Comparison of ENCODE assay signal across 14 cellular contexts in genomic region chr2:64128943-64129391, GRCh38. TPM values are rescaled to one million over a fixed set of nuclear protein-coding genes. Genes with fewer than 3 reads are reported as not detected.
DNase-seq lines count a peak whose midpoint lies in the region; ATAC-seq, FAIRE-seq and TF ChIP-seq lines count a peak whose summit lies in the region.
"Had no signal": no experiment of that assay in that cellular context is flagged by ENCODE, and none has a peak within 500 bp of the region (broad histone marks: within the 10 kb centered on the region; RNA-seq: fewer than 3 reads in every experiment).

No MANE protein-coding gene starts in this region.

- CTCF ChIA-PET in activated CD4-positive, alpha-beta memory T cell treated with anti-CD3 and anti-CD28 coated beads for 36 hours (lab: Charles Lee): interaction anchor here (1.2 kb wide), 1 partner anchor 202 kb away, joined by 3 read pairs; no protein-coding TSS in a partner anchor
- CTCF ChIA-PET in activated CD4-positive, alpha-beta memory T cell treated with anti-CD3 and anti-CD28 coated beads, Interleukin-2, amount 10 ng/mL, durations not matched to agents 7 days and 5 days (lab: Charles Lee): no interaction called here
- CTCF ChIA-PET in naive thymus-derived CD4-positive, alpha-beta T cell (lab: Charles Lee): interaction anchor here (1.0 kb wide), 1 partner anchor 79 kb away, joined by 4 read pairs; no protein-coding TSS in a partner anchor

- H3K9me3 Mint-ChIP-seq in activated CD4-positive, alpha-beta memory T cell treated with anti-CD3 and anti-CD28 coated beads for 36 hours: no peaks in the 10 kb centered on the region
- H3K9me3 Mint-ChIP-seq in activated CD4-positive, alpha-beta memory T cell treated with anti-CD3 and anti-CD28 coated beads, Interleukin-2, amount 10 ng/mL, durations not matched to agents 7 days and 5 days: no peaks in the 10 kb centered on the region
- H3K9me3 Mint-ChIP-seq in naive thymus-derived CD4-positive, alpha-beta T cell: no peaks in the 10 kb centered on the region
- H3K9me3 Mint-ChIP-seq: T-cell had no signal

- H3K9ac ChIP-seq in HUES48 (ENCODE audit: low read depth, low read length) (no peak overlapping the region), smooth muscle cell (ENCODE audit: low read depth) (no peak overlapping the region)

- H3K4me1 ChIP-seq in HUES48 (ENCODE audit: control insufficient read depth, insufficient read depth, low read length): peaks cover 55% of the 10 kb centered on the region
- peaks cover 9% of the 10 kb centered on the region for H3K4me1 ChIP-seq in smooth muscle cell (ENCODE audit: low read depth)
- H3K4me1 ChIP-seq in naive thymus-derived CD4-positive, alpha-beta T cell (ENCODE audit: control insufficient read depth in 2 of 2, insufficient read depth in 2 of 2, low read length in 2 of 2): peaks cover 0 to 16% of the 10 kb centered on the region in 2 donors
- H3K4me1 ChIP-seq: A549 had no signal

- H3F3A ChIP-seq in smooth muscle cell (ENCODE audit: low read depth): no peaks in the 10 kb centered on the region

- H2AFZ ChIP-seq in smooth muscle cell (ENCODE audit: low read depth): no peak overlapping the region

- H3K36me3 ChIP-seq in HUES48 (ENCODE audit: control insufficient read depth, insufficient read depth, low read length): no peaks in the 10 kb centered on the region
- no peaks in the 10 kb centered on the region for H3K36me3 ChIP-seq in smooth muscle cell (ENCODE audit: low read depth)
- no peaks in the 10 kb centered on the region for H3K36me3 ChIP-seq in naive thymus-derived CD4-positive, alpha-beta T cell (ENCODE audit: control insufficient read depth in 2 of 3, insufficient read depth in 3 of 3, low read length in 3 of 3)

- no peaks in the 10 kb centered on the region for H3K9me3 ChIP-seq in HUES48 (ENCODE audit: control insufficient read depth, insufficient read depth, low read length)
- H3K9me3 ChIP-seq in smooth muscle cell (replicated peaks; ENCODE audit: low read depth): no peaks in the 10 kb centered on the region
- H3K9me3 ChIP-seq in naive thymus-derived CD4-positive, alpha-beta T cell (ENCODE audit: control insufficient read depth in 2 of 3, low read length in 3 of 3): no peaks in the 10 kb centered on the region
- H3K9me3 ChIP-seq: A549 had no signal

- peaks cover 31% of the 10 kb centered on the region for H4K20me1 ChIP-seq in smooth muscle cell (ENCODE audit: low read depth)

- no peak overlapping the region for H3K4me3 Mint-ChIP-seq in activated CD4-positive, alpha-beta memory T cell treated with anti-CD3 and anti-CD28 coated beads for 36 hours
- no peak overlapping the region for H3K4me3 Mint-ChIP-seq in activated CD4-positive, alpha-beta memory T cell treated with anti-CD3 and anti-CD28 coated beads, Interleukin-2, amount 10 ng/mL, durations not matched to agents 7 days and 5 days
- H3K4me3 Mint-ChIP-seq in naive thymus-derived CD4-positive, alpha-beta T cell: peak overlapping the region in 4 of 10 donors; percentile 0 to 58 (median 27)
- H3K4me3 Mint-ChIP-seq: nephron progenitor cell, T-cell had no signal

- FAIRE-seq in colon (lab: Jason Lieb, UNC): peak; percentile 21
- FAIRE-seq: A549, H54 had no signal

- no peaks in the 10 kb centered on the region for H3K27me3 Mint-ChIP-seq in activated CD4-positive, alpha-beta memory T cell treated with anti-CD3 and anti-CD28 coated beads for 36 hours
- no peaks in the 10 kb centered on the region for H3K27me3 Mint-ChIP-seq in activated CD4-positive, alpha-beta memory T cell treated with anti-CD3 and anti-CD28 coated beads, Interleukin-2, amount 10 ng/mL, durations not matched to agents 7 days and 5 days
- H3K27me3 Mint-ChIP-seq in naive thymus-derived CD4-positive, alpha-beta T cell: no peaks in the 10 kb centered on the region
- H3K27me3 Mint-ChIP-seq: T-cell had no signal

- H3K36me3 Mint-ChIP-seq in activated CD4-positive, alpha-beta memory T cell treated with anti-CD3 and anti-CD28 coated beads for 36 hours: peaks cover 11% of the 10 kb centered on the region
- peaks cover 49% of the 10 kb centered on the region for H3K36me3 Mint-ChIP-seq in activated CD4-positive, alpha-beta memory T cell treated with anti-CD3 and anti-CD28 coated beads, Interleukin-2, amount 10 ng/mL, durations not matched to agents 7 days and 5 days (ENCODE audit: low read depth)
- H3K36me3 Mint-ChIP-seq in naive thymus-derived CD4-positive, alpha-beta T cell: peaks cover 0 to 20% (median 5%) of the 10 kb centered on the region in 5 donors

- no peak for TF ChIP-seq CTCF in smooth muscle cell (IDR thresholded peaks at IDR 0.05; ENCODE audit: borderline replicate concordance, insufficient read depth, poor library complexity, severe bottlenecking)

- no peak for DNase-seq in activated CD4-positive, alpha-beta memory T cell treated with anti-CD3 and anti-CD28 coated beads for 36 hours
- DNase-seq in activated CD4-positive, alpha-beta memory T cell treated with anti-CD3 and anti-CD28 coated beads, Interleukin-2, amount 10 ng/mL, durations not matched to agents 7 days and 5 days: no peak
- DNase-seq in smooth muscle cell (lab: John Stamatoyannopoulos, UW; ENCODE audit: unreplicated experiment): no peak
- no peak for DNase-seq in H4 (ENCODE audit: low spot score)
- DNase-seq in DMS53 (lab: John Stamatoyannopoulos, UW): no peak
- DNase-seq in naive thymus-derived CD4-positive, alpha-beta T cell: no peak
- DNase-seq: NCI-H2081 treated with DMSO at 0.1 percent for 48 hours, nephron progenitor cell, retina, T-cell had no signal

- H3K4me1 Mint-ChIP-seq in activated CD4-positive, alpha-beta memory T cell treated with anti-CD3 and anti-CD28 coated beads for 36 hours (ENCODE audit: low read depth): peaks cover 77% of the 10 kb centered on the region
- H3K4me1 Mint-ChIP-seq in activated CD4-positive, alpha-beta memory T cell treated with anti-CD3 and anti-CD28 coated beads, Interleukin-2, amount 10 ng/mL, durations not matched to agents 7 days and 5 days: peaks cover 42% of the 10 kb centered on the region
- H3K4me1 Mint-ChIP-seq in naive thymus-derived CD4-positive, alpha-beta T cell: peaks cover 33 to 86% (median 72%) of the 10 kb centered on the region in 7 donors

- peak overlapping the region; percentile 70 for H3K27ac Mint-ChIP-seq in activated CD4-positive, alpha-beta memory T cell treated with anti-CD3 and anti-CD28 coated beads for 36 hours
- no peak overlapping the region for H3K27ac Mint-ChIP-seq in activated CD4-positive, alpha-beta memory T cell treated with anti-CD3 and anti-CD28 coated beads, Interleukin-2, amount 10 ng/mL, durations not matched to agents 7 days and 5 days
- H3K27ac Mint-ChIP-seq in naive thymus-derived CD4-positive, alpha-beta T cell: peak overlapping the region in 4 of 9 donors; percentile 8 to 52 (median 31)
- H3K27ac Mint-ChIP-seq: nephron progenitor cell, T-cell had no signal

- H3K27me3 ChIP-seq in HUES48 (ENCODE audit: control insufficient read depth, insufficient read depth, low read length): no peaks in the 10 kb centered on the region
- no peaks in the 10 kb centered on the region for H3K27me3 ChIP-seq in smooth muscle cell (ENCODE audit: low read depth)
- H3K27me3 ChIP-seq in naive thymus-derived CD4-positive, alpha-beta T cell (ENCODE audit: control insufficient read depth in 2 of 2, insufficient read depth in 2 of 2, low read length in 2 of 2): peaks cover 0 to 2% of the 10 kb centered on the region in 2 donors

- H3K27ac ChIP-seq in HUES48 (ENCODE audit: low read depth, low read length) (no peak overlapping the region), smooth muscle cell (ENCODE audit: low read depth) (no peak overlapping the region)
- H3K27ac ChIP-seq in naive thymus-derived CD4-positive, alpha-beta T cell (ENCODE audit: low read depth, low read length): no peak overlapping the region
- H3K27ac ChIP-seq: A549 had no signal

- ATAC-seq in naive thymus-derived CD4-positive, alpha-beta T cell: no peak
- ATAC-seq: A549, T-cell had no signal

- POLR2A ChIA-PET in activated CD4-positive, alpha-beta memory T cell treated with anti-CD3 and anti-CD28 coated beads for 36 hours (lab: Charles Lee): no interaction called here
- POLR2A ChIA-PET in activated CD4-positive, alpha-beta memory T cell treated with anti-CD3 and anti-CD28 coated beads, Interleukin-2, amount 10 ng/mL, durations not matched to agents 7 days and 5 days (lab: Charles Lee): no interaction called here
- POLR2A ChIA-PET in naive thymus-derived CD4-positive, alpha-beta T cell (lab: Charles Lee): no interaction called here

- intact Hi-C loops in activated CD4-positive, alpha-beta memory T cell treated with anti-CD3 and anti-CD28 coated beads for 36 hours (cut with micrococcal nuclease): loop anchor here (1.0 kb wide), 4 partner anchors 14 to 85 kb away; no protein-coding TSS in a partner anchor
- intact Hi-C loops in naive thymus-derived CD4-positive, alpha-beta T cell (cut with micrococcal nuclease): loop anchor here in 1 of 2 donors (1.0 to 2.0 kb wide), 2 partner anchors 14 to 15 kb away; no protein-coding TSS in a partner anchor

- H3K4me2 ChIP-seq in smooth muscle cell: peak overlapping the region; percentile 30
- H3K4me2 ChIP-seq: A549 had no signal

- H3K4me3 ChIP-seq in HUES48 (ENCODE audit: low read depth, low read length) (peak overlapping the region; percentile 7; the same call in 1 of the 2 replicates), smooth muscle cell (no peak overlapping the region)
- no peak overlapping the region for H3K4me3 ChIP-seq in naive thymus-derived CD4-positive, alpha-beta T cell (ENCODE audit: low read length)
- H3K4me3 ChIP-seq: A549 had no signal

- peaks cover 89% of the 10 kb centered on the region for H3K79me2 ChIP-seq in smooth muscle cell (ENCODE audit: low read depth)

RNA-seq across cellular contexts. Expression of gene PELI1, which starts 15.3 kb away (rescaled TPM):
- total RNA-seq in activated CD4-positive, alpha-beta memory T cell treated with anti-CD3 and anti-CD28 coated beads for 36 hours: 10 to 100 TPM; 38.4 to 42.9 TPM
- 10 to 100 TPM; 44.9 to 45.0 TPM for total RNA-seq in activated CD4-positive, alpha-beta memory T cell treated with anti-CD3 and anti-CD28 coated beads, Interleukin-2, amount 10 ng/mL, durations not matched to agents 7 days and 5 days
- total RNA-seq in smooth muscle cell: 59.2 and 61.0 TPM in 2 replicates
- 16.2 and 18.6 TPM in 2 replicates for polyA plus RNA-seq in smooth muscle cell
- total RNA-seq in H4 (2014; rRNA removed; shearing (Covaris generic)): 5.5 and 5.7 TPM in 2 replicates
- 100 to 1,000 TPM in 2 of 5 experiments, 10 to 100 TPM in 3; 33.4 to 170 (median 57.2) TPM for total RNA-seq in naive thymus-derived CD4-positive, alpha-beta T cell
- polyA plus RNA-seq in naive thymus-derived CD4-positive, alpha-beta T cell: 10 to 100 TPM; 12.3 to 15.2 TPM
